Comparison of ENCODE assay signal across 8 cellular contexts in the genomic region with DNA sequence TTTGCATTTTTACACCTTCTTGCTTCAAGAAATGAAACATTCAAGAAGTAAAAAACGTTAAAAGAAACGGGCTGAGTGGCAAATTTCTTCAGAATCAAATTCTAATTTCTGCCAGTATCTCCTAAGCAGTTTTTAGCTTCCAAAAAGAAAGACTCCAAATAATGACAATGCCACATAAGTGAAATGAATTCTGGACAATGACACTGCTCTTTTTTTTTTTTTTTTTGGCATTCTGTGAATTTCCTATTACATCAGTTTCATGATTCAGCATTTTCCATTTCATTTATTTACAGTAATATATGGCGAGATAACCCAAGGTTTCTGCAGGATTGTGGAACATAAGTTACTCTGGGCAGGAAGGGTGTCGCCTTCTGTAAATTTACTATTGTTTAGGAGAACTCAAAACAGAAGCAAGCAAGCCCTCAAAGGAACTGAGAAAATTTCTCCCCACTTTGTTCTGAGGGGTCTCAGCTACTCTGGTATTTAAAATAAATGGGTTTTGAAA. TPM values are rescaled to one million over a fixed set of nuclear protein-coding genes. Genes with fewer than 3 reads are reported as not detected.
DNase-seq lines count a peak whose midpoint lies in the region; ATAC-seq, FAIRE-seq and TF ChIP-seq lines count a peak whose summit lies in the region.

No MANE protein-coding gene starts in this region.

- no peak for ATAC-seq in HG03175 (IDR thresholded peaks at IDR 0.05; ENCODE audit: unreplicated experiment)

- WGBS in H1 (ENCODE audit: extremely low coverage in 1 of 2, insufficient coverage in 1 of 2, insufficient read length in 1 of 2, insufficient replicate concordance in 2 of 2, low coverage in 1 of 2, low lambda C conversion rate in 2 of 2, missing lambda C conversion rate in 1 of 2), 2 experiments = 44% methylated on average over 4 of the region's 4 CpGs; no CpG with 5 or more reads in 1 of the 2 experiments

- no peak overlapping the region for H2BK5ac ChIP-seq in H1 (ENCODE audit: low read depth, low read length)

- in situ Hi-C loops in G401 (cut with HindIII; ENCODE audit: low sequenced_read_pairs) = no loop called here

- no peak for FAIRE-seq in H1 (lab: Jason Lieb, UNC)

- H3K27ac ChIP-seq in OCI-LY3 (ENCODE audit: low read length) = peak overlapping the region; percentile 41
- H3K27ac ChIP-seq in H1 (ENCODE audit: low read depth, low read length) = no peak overlapping the region
- H3K27ac ChIP-seq in osteoblast (ENCODE audit: low read depth, low read length) = peak overlapping the region; percentile 44

- peak; percentile 53 for DNase-seq in G401 (ENCODE audit: low spot score)
- DNase-seq in H1 (ENCODE audit: low read depth in 1 of 2, low spot score in 2 of 2) = no peak
- peak; percentile 78 for DNase-seq in osteoblast (ENCODE audit: insufficient read length, low spot score, missing footprints)
- DNase-seq in stimulated activated CD4-positive, alpha-beta T cell treated with anti-CD3 and anti-CD28 coated beads, Interleukin-2, amount 100 ng/mL, for 48 hours = no peak
- DNase-seq in activated gamma-delta T cell (lab: John Stamatoyannopoulos, UW) = no peak
- DNase-seq in stimulated activated CD4-positive, alpha-beta T cell treated with anti-CD3 and anti-CD28 coated beads, Interleukin-15, amount 100 ng/mL, for 24 hours = no peak

- no peak overlapping the region for H3K23ac ChIP-seq in H1 (ENCODE audit: insufficient read length)

- H4K8ac ChIP-seq in H1 (ENCODE audit: extremely low read depth, insufficient read depth, low read length) = no peak overlapping the region

- no peak overlapping the region for H4K91ac ChIP-seq in H1 (replicated peaks; ENCODE audit: insufficient read length, low read length)

- H3K4ac ChIP-seq in H1 (replicated peaks; ENCODE audit: insufficient read length, low read depth, low read length) = no peak overlapping the region

- peak overlapping the region; percentile 72 for H3K4me2 ChIP-seq in OCI-LY3 (ENCODE audit: low read length)
- peak overlapping the region; percentile 59 to 69 for H3K4me2 ChIP-seq in H1 (ENCODE audit: insufficient read depth in 1 of 2, low read depth in 2 of 2, low read length in 2 of 2)
- peak overlapping the region; percentile 85 for H3K4me2 ChIP-seq in osteoblast (ENCODE audit: insufficient read depth, low read length)

- no peak overlapping the region for H3K56ac ChIP-seq in H1 (replicated peaks; ENCODE audit: insufficient read length, low read depth, low read length)

- no peak overlapping the region for H4K5ac ChIP-seq in H1 (ENCODE audit: insufficient read length, low read depth, low read length)

- H3K4me1 ChIP-seq in OCI-LY3 (ENCODE audit: low read length) (peaks cover 36% of the 10 kb centered on the region), H1 (replicated peaks in 1 of 4; ENCODE audit: control insufficient read depth in 3 of 4, insufficient read depth in 4 of 4, low read length in 3 of 4) (peaks cover 3 to 17% (median 9%) of the 10 kb centered on the region in 4 experiments; a peak in 5 of 7 replicates), osteoblast (ENCODE audit: insufficient read depth, low read length) (peaks cover 30% of the 10 kb centered on the region)

- H2AFZ ChIP-seq in OCI-LY3 (ENCODE audit: low read depth, low read length) = no peak overlapping the region
- H2AFZ ChIP-seq in H1 (ENCODE audit: low read length) = no peak overlapping the region
- H2AFZ ChIP-seq in osteoblast (ENCODE audit: low read length) = peak overlapping the region; percentile 74

- H3K23me2 ChIP-seq in H1 (ENCODE audit: low read depth, low read length) = peaks cover 6% of the 10 kb centered on the region; the same call in 1 of the 2 replicates

- no peak overlapping the region for H2BK120ac ChIP-seq in H1 (replicated peaks; ENCODE audit: low read depth, low read length)

- H3K14ac ChIP-seq in H1 (ENCODE audit: insufficient read length) = no peak overlapping the region

- H3K27me3 ChIP-seq in OCI-LY3 (ENCODE audit: low read depth, low read length) (no peaks in the 10 kb centered on the region), H1 (replicated peaks in 1 of 4; ENCODE audit: control insufficient read depth in 3 of 4, extremely low read depth in 1 of 4, insufficient read depth in 3 of 4, low read length in 3 of 4) (peaks cover 0 to 10% (median 0%) of the 10 kb centered on the region in 4 experiments; a peak in 2 of 7 replicates), osteoblast (ENCODE audit: insufficient read depth, low read length) (no peaks in the 10 kb centered on the region)

- H3K9ac ChIP-seq in OCI-LY3 (ENCODE audit: low read length) (peak overlapping the region; percentile 76), H1 (replicated peaks in 1 of 4; ENCODE audit: extremely low read depth in 1 of 4, low read depth in 3 of 4, low read length in 3 of 4) (peak overlapping the region in 3 of 4 experiments; percentile 9 to 56 (median 38); a peak in 3 of 7 replicates)

- CTCF ChIA-PET in H1 (lab: Charles Lee; ENCODE audit: partially characterized antibody) = interaction anchor here (1.2 to 1.3 kb wide), 2 partner anchors 69 to 209 kb away, joined by 3 to 5 read pairs; no protein-coding TSS in a partner anchor

- H2BK20ac ChIP-seq in H1 (ENCODE audit: low read length) = no peak overlapping the region

- no peak overlapping the region for H2BK15ac ChIP-seq in H1 (ENCODE audit: low read length)

- H3K9me3 ChIP-seq in OCI-LY3 (ENCODE audit: insufficient read depth, low read length) (no peaks in the 10 kb centered on the region), H1 (ENCODE audit: insufficient read depth in 2 of 2, low read depth in 1 of 2, low read length in 1 of 2) (no peaks in the 10 kb centered on the region), osteoblast (ENCODE audit: low read depth, low read length) (no peaks in the 10 kb centered on the region)

- TF ChIP-seq CTCF in OCI-LY3 (IDR thresholded peaks at IDR 0.05; ENCODE audit: low read depth, low read length) (no peak), H1 (IDR thresholded peaks at IDR 0.05; ENCODE audit: control extremely low read depth in 1 of 3, insufficient read depth in 1 of 3, low read depth in 1 of 3, low read length in 3 of 3) (no peak), osteoblast (IDR thresholded peaks at IDR 0.05; ENCODE audit: extremely low read depth, low read depth, low read length) (no peak)

- H3K4me3 ChIP-seq in OCI-LY3 (ENCODE audit: low read length) (peak overlapping the region; percentile 80), H1 (ENCODE audit: extremely low read depth in 1 of 4, insufficient read depth in 2 of 4, low read depth in 3 of 4, low read length in 4 of 4) (peak overlapping the region; percentile 46 to 78 (median 72)), osteoblast (ENCODE audit: insufficient read depth, low read length) (peak overlapping the region; percentile 78)

- no peak overlapping the region for H2AK5ac ChIP-seq in H1 (ENCODE audit: low read depth, low read length)

- peaks cover 22% of the 10 kb centered on the region for H3K36me3 ChIP-seq in OCI-LY3 (replicated peaks; ENCODE audit: low read depth, low read length)
- no peaks in the 10 kb centered on the region for H3K36me3 ChIP-seq in H1 (ENCODE audit: control insufficient read depth in 2 of 4, insufficient read depth in 4 of 4, low read length in 3 of 4)
- H3K36me3 ChIP-seq in osteoblast (ENCODE audit: insufficient read depth, low read length) = no peaks in the 10 kb centered on the region

- 0 out of 2 replicates have a peak, but pooled peaks cover 3% of the 10 kb centered on the region for H3K79me1 ChIP-seq in H1 (ENCODE audit: low read depth, low read length)

- POLR2A ChIA-PET in H1 (lab: Charles Lee; ENCODE audit: partially characterized antibody) = interaction anchor here (0.8 to 1.2 kb wide), 4 partner anchors 30 to 180 kb away, joined by 3 to 6 read pairs (median 3); a partner anchor contains a TSS

- TF ChIP-seq EP300 in H1 (IDR thresholded peaks at IDR 0.05; ENCODE audit: borderline replicate concordance in 1 of 2, low read depth in 2 of 2, low read length in 2 of 2) = no peak

- H4K20me1 ChIP-seq in OCI-LY3 (ENCODE audit: insufficient read depth, low read length) (peaks cover 42% of the 10 kb centered on the region), H1 (replicated peaks in 1 of 2; ENCODE audit: control insufficient read depth in 1 of 2, insufficient read depth in 2 of 2, low read length in 2 of 2) (peaks cover 0 to 6% of the 10 kb centered on the region in 2 experiments), osteoblast (ENCODE audit: insufficient read depth, low read length) (no peaks in the 10 kb centered on the region)

- TF ChIP-seq POLR2A in H1 (IDR thresholded peaks at IDR 0.05; ENCODE audit: control extremely low read depth in 1 of 2, low read depth in 2 of 2, low read length in 2 of 2) = no peak

- H3K79me2 ChIP-seq in OCI-LY3 (ENCODE audit: low read length) (peaks cover 58% of the 10 kb centered on the region), H1 (ENCODE audit: control insufficient read depth in 1 of 2, insufficient read depth in 2 of 2, low read length in 2 of 2) (peaks cover 0 to 51% of the 10 kb centered on the region in 2 experiments; a peak in 3 of 4 replicates), osteoblast (ENCODE audit: insufficient read depth, low read length) (peaks cover 35% of the 10 kb centered on the region)

- H2BK12ac ChIP-seq in H1 (ENCODE audit: low read depth, low read length) = no peak overlapping the region

- no peak overlapping the region for H3K18ac ChIP-seq in H1 (ENCODE audit: extremely low read depth, low read length)

- no peak for TF ChIP-seq RAD21 in H1 (IDR thresholded peaks at IDR 0.05 in 1 of 2, conservative IDR thresholded peaks at IDR 0.05 in 1 of 2; ENCODE audit: low read depth in 2 of 2, low read length in 2 of 2)

RNA-seq across cellular contexts. Expression of a gene that starts 1.3 kb away (rescaled TPM):
- 133 and 134 TPM in 2 replicates for total RNA-seq in G401 (2014; rRNA removed; shearing (Covaris generic))
- total RNA-seq in H1 (2021; fragmentation: NEBNext Ultra II Directional; extraction: Animal tissue kit (Norgen Biotek cat#: 25700)) = 51.0 and 54.0 TPM in 2 replicates
- polyA plus RNA-seq in H1 (2011; rRNA removed) = 16.0 and 18.2 TPM in 2 replicates
- polyA plus RNA-seq in H1 (2011; cell fraction: cytosol; rRNA removed) = 22.2 TPM
- polyA plus RNA-seq in H1 (2011; cell fraction: nucleus; rRNA removed) = 28.7 TPM
- polyA plus RNA-seq in H1 (2012, experiment 1 of 2) = 39.3 to 45.2 TPM (median 42.7 TPM) in 4 replicates
- 6.8 TPM for polyA plus RNA-seq in H1 (2012, experiment 2 of 2)
- 88.0 TPM for polyA plus RNA-seq in H1 (2013, experiment 1 of 2)
- polyA plus RNA-seq in H1 (2013, experiment 2 of 2) = 91.6 TPM
- polyA minus RNA-seq in H1 (2011; rRNA and poly(A)+ RNA removed) = 87.9 and 134 TPM in 2 replicates
- polyA minus RNA-seq in H1 (2011; cell fraction: cytosol; rRNA and poly(A)+ RNA removed) = 27.7 TPM
- polyA minus RNA-seq in H1 (2011; cell fraction: nucleus; rRNA and poly(A)+ RNA removed) = 60.5 TPM
- total RNA-seq in osteoblast = 66.6 and 83.6 TPM in 2 replicates

RNA-seq across cellular contexts. Expression of a gene that starts 52.5 kb away (rescaled TPM):
- 99.6 and 111 TPM in 2 replicates for total RNA-seq in G401 (2014; rRNA removed; shearing (Covaris generic))
- 30.9 and 36.9 TPM in 2 replicates for total RNA-seq in H1 (2021; fragmentation: NEBNext Ultra II Directional; extraction: Animal tissue kit (Norgen Biotek cat#: 25700))
- 15.8 and 21.9 TPM in 2 replicates for polyA plus RNA-seq in H1 (2011; rRNA removed)
- polyA plus RNA-seq in H1 (2011; cell fraction: cytosol; rRNA removed) = 33.6 TPM
- polyA plus RNA-seq in H1 (2011; cell fraction: nucleus; rRNA removed) = 10.5 TPM
- 35.0 to 46.1 TPM (median 40.6 TPM) in 4 replicates for polyA plus RNA-seq in H1 (2012, experiment 1 of 2)
- polyA plus RNA-seq in H1 (2012, experiment 2 of 2) = 19.5 TPM
- polyA plus RNA-seq in H1 (2013, experiment 1 of 2) = 40.4 TPM
- 42.1 TPM for polyA plus RNA-seq in H1 (2013, experiment 2 of 2)
- 1.7 and 3.7 TPM in 2 replicates for polyA minus RNA-seq in H1 (2011; rRNA and poly(A)+ RNA removed)
- 7.4 TPM for polyA minus RNA-seq in H1 (2011; cell fraction: cytosol; rRNA and poly(A)+ RNA removed)
- polyA minus RNA-seq in H1 (2011; cell fraction: nucleus; rRNA and poly(A)+ RNA removed) = 11.1 TPM
- total RNA-seq in osteoblast = 34.7 and 41.3 TPM in 2 replicates

Comparison
In these comparisons a context has a peak if more than half of its experiments do, and no peak if none do; other contexts are left out.
1. DNase-seq: peak in G401 (single experiment) and osteoblast (single experiment); none in H1 (0 of 2), stimulated activated CD4-positive, alpha-beta T cell treated with anti-CD3 and anti-CD28 coated beads, Interleukin-2, amount 100 ng/mL, for 48 hours (0 of 2), activated gamma-delta T cell (single experiment) and stimulated activated CD4-positive, alpha-beta T cell treated with anti-CD3 and anti-CD28 coated beads, Interleukin-15, amount 100 ng/mL, for 24 hours (single experiment).
2. Peak in every context shown above with its lines, with median percentiles within 50 percentile points of each other: H3K4me2 ChIP-seq and H3K4me3 ChIP-seq.